17 cellular contexts compared by ENCODE assay signal in genomic region chr3:24483873-24484272, GRCh38. TPM values are rescaled to one million over a fixed set of nuclear protein-coding genes. Genes with fewer than 3 reads are reported as not detected.
DNase-seq lines count a peak whose midpoint lies in the region; ATAC-seq and TF ChIP-seq lines count a peak whose summit lies in the region.
"Had no signal": no experiment of that assay in that cellular context is flagged by ENCODE, and none has a peak within 500 bp of the region (broad histone marks: within the 10 kb centered on the region; RNA-seq: fewer than 3 reads in every experiment).

No MANE protein-coding gene starts in this region.

- no peaks in the 10 kb centered on the region for H3K9me3 ChIP-seq in H9 (ENCODE audit: control insufficient read depth, low read depth, low read length)
- H3K9me3 ChIP-seq in esophagus muscularis mucosa: no peaks in the 10 kb centered on the region
- H3K9me3 ChIP-seq: SJSA1 had no signal

- no peak overlapping the region for H4K8ac ChIP-seq in H9 (replicated peaks; ENCODE audit: insufficient read length, low read depth, low read length)

- H3K56ac ChIP-seq in H9 (ENCODE audit: insufficient read length, low read depth, low read length): no peak overlapping the region

- no peak overlapping the region for H2BK5ac ChIP-seq in H9 (ENCODE audit: insufficient read length, low read length)

- H3K27ac ChIP-seq in H9 (ENCODE audit: insufficient read length, low read depth, low read length) (no peak overlapping the region), esophagus muscularis mucosa (replicated peaks in 1 of 4) (no peak overlapping the region)
- H3K27ac ChIP-seq: SJSA1 had no signal

- intact Hi-C loops in esophagus muscularis mucosa (cut with DNase I): no loop called here

- H4K91ac ChIP-seq in H9 (ENCODE audit: insufficient read length, low read depth, low read length): no peak overlapping the region

- peak overlapping the region; percentile 61 for H3K18ac ChIP-seq in H9 (ENCODE audit: insufficient read length, low read depth, low read length)

- no peak overlapping the region for H3K4ac ChIP-seq in H9 (ENCODE audit: low read depth, low read length)

- H3K23ac ChIP-seq in H9 (ENCODE audit: insufficient read length, low read depth, low read length): no peak overlapping the region

- peak; percentile 41 for DNase-seq in Ammon's horn (ENCODE audit: low spot score)
- no peak for DNase-seq in H9
- peak; percentile 76 for DNase-seq in OCI-M1 (lab: John Stamatoyannopoulos, UW)
- no peak for DNase-seq in left lobe of liver (ENCODE audit: low spot score)
- DNase-seq in ureter (ENCODE audit: low spot score): no peak
- DNase-seq in esophagus muscularis mucosa (ENCODE audit: extremely low spot score): no peak
- no peak for DNase-seq in KG1 (lab: John Stamatoyannopoulos, UW)
- no peak for DNase-seq in RKO (ENCODE audit: low spot score)
- DNase-seq: CD8-positive, alpha-beta T cell; H7; Karpas-422; MM.1S; NCI-H1436 treated with DMSO at 0.1 percent for 48 hours; NCI-H2107; NCI-H345; T-cell had no signal

- H3K27me3 ChIP-seq in H9 (ENCODE audit: insufficient read depth, low read length): no peaks in the 10 kb centered on the region; the same call in 1 of the 2 replicates
- H3K27me3 ChIP-seq in esophagus muscularis mucosa: no peaks in the 10 kb centered on the region
- H3K27me3 ChIP-seq: SJSA1 had no signal

- no peaks in the 10 kb centered on the region for H3K79me2 ChIP-seq in H9 (ENCODE audit: insufficient read depth, low read length)

- no peak for TF ChIP-seq EP300 in esophagus muscularis mucosa (IDR thresholded peaks at IDR 0.05)

- TF ChIP-seq POLR2A in esophagus muscularis mucosa (IDR thresholded peaks at IDR 0.05; ENCODE audit: low read depth): no peak

- peaks cover 10% of the 10 kb centered on the region for H3K27me3 Mint-ChIP-seq in H9 (ENCODE audit: low read depth)

- no peak overlapping the region for H3K14ac ChIP-seq in H9 (ENCODE audit: insufficient read depth, low read length)

- WGBS in H9 (ENCODE audit: extremely low coverage, insufficient read length, low lambda C conversion rate): no CpG with 5 or more reads among the region's 3 CpGs
- 86% methylated on average over 3 of the region's 3 CpGs for WGBS in esophagus muscularis mucosa

- H2BK120ac ChIP-seq in H9 (ENCODE audit: low read depth, low read length, poor library complexity, severe bottlenecking): no peak overlapping the region

- no peaks in the 10 kb centered on the region for H3K36me3 ChIP-seq in esophagus muscularis mucosa
- H3K36me3 ChIP-seq: SJSA1 had no signal

- no peak overlapping the region for H2BK20ac ChIP-seq in H9 (ENCODE audit: low read depth, low read length, poor library complexity, severe bottlenecking)

- H3K4me1 ChIP-seq in H9 (ENCODE audit: insufficient read depth, low read length) (no peaks in the 10 kb centered on the region), esophagus muscularis mucosa (peaks cover 15 to 70% (median 56%) of the 10 kb centered on the region in 4 donors)

- H3K27ac Mint-ChIP-seq in H9: 0 out of 7 replicates have a peak overlapping the region, but pooled peaks of 1 of the 3 experiments have one; percentile 40
- H3K27ac Mint-ChIP-seq: CD8-positive, alpha-beta T cell; T-cell had no signal

- no peaks in the 10 kb centered on the region for H3K9me3 Mint-ChIP-seq in H9
- H3K9me3 Mint-ChIP-seq: CD8-positive, alpha-beta T cell; T-cell had no signal

- H3K4me2 ChIP-seq in H9 (ENCODE audit: insufficient read depth, insufficient read length, low read length): no peak overlapping the region

- peak; percentile 17 for ATAC-seq in left lobe of liver
- ATAC-seq: CD8-positive, alpha-beta T cell; T-cell had no signal

- no peaks in the 10 kb centered on the region for H3K23me2 ChIP-seq in H9 (ENCODE audit: insufficient read length, low read depth, low read length, poor library complexity, severe bottlenecking)

- no peak overlapping the region for H3K4me3 Mint-ChIP-seq in H9
- H3K4me3 Mint-ChIP-seq: CD8-positive, alpha-beta T cell; T-cell had no signal

- H2AK5ac ChIP-seq in H9 (ENCODE audit: insufficient read length, low read length): no peak overlapping the region

- H2BK15ac ChIP-seq in H9 (ENCODE audit: low read depth, low read length): no peak overlapping the region

- no peak overlapping the region for H3K9ac ChIP-seq in H9 (ENCODE audit: extremely low read depth, insufficient read length, low read length)

- H2BK12ac ChIP-seq in H9 (ENCODE audit: insufficient read length, low read depth, low read length): no peak overlapping the region

- peaks cover 14 to 28% of the 10 kb centered on the region in 2 experiments for H3K4me1 Mint-ChIP-seq in H9
- H3K4me1 Mint-ChIP-seq: T-cell had no signal

- H4K20me1 ChIP-seq in H9 (ENCODE audit: control insufficient read depth, insufficient read depth, insufficient read length): no peaks in the 10 kb centered on the region

- TF ChIP-seq CTCF in H9 (conservative IDR thresholded peaks at IDR 0.05): no peak
- no peak for TF ChIP-seq CTCF in esophagus muscularis mucosa (IDR thresholded peaks at IDR 0.05)

- H3K4me3 ChIP-seq in esophagus muscularis mucosa: no peak overlapping the region
- H3K4me3 ChIP-seq: SJSA1 had no signal

- peaks cover 0 to 5% (median under 1%) of the 10 kb centered on the region in 3 experiments; a peak in 3 of 7 replicates for H3K36me3 Mint-ChIP-seq in H9 (ENCODE audit: insufficient read depth in 1 of 3, low read depth in 3 of 3)
- H3K36me3 Mint-ChIP-seq: CD8-positive, alpha-beta T cell; T-cell had no signal

- H4K5ac ChIP-seq in H9 (ENCODE audit: insufficient read length, low read depth, low read length): no peak overlapping the region

- no peak overlapping the region for H2AFZ ChIP-seq in H9 (ENCODE audit: low read length)

- H3T11ph ChIP-seq in H9 (ENCODE audit: low read length): no peak overlapping the region

- no peaks in the 10 kb centered on the region for H3K79me1 ChIP-seq in H9 (ENCODE audit: insufficient read depth, low read depth, low read length, poor library complexity, severe bottlenecking)

RNA-seq across cellular contexts. Expression of gene THRB, which starts 10.8 kb away (rescaled TPM):
- total RNA-seq in H9 (2021) (6.8 and 8.6 TPM in 2 replicates), left lobe of liver (30.7 TPM), ureter (36.8 TPM), esophagus muscularis mucosa (10 to 100 TPM; 31.5 to 68.6 (median 39.3) TPM)
- total RNA-seq: CD8-positive, alpha-beta T cell had no signal

Comparison
In these comparisons a context has a peak if more than half of its experiments do, and no peak if none do; other contexts are left out.
1. DNase-seq: peak in Ammon's horn (single experiment) and OCI-M1 (single experiment); none in H9 (single experiment), left lobe of liver (single experiment), ureter (single experiment), esophagus muscularis mucosa (single experiment), KG1 (single experiment) and RKO (single experiment).